In the genomic region with DNA sequence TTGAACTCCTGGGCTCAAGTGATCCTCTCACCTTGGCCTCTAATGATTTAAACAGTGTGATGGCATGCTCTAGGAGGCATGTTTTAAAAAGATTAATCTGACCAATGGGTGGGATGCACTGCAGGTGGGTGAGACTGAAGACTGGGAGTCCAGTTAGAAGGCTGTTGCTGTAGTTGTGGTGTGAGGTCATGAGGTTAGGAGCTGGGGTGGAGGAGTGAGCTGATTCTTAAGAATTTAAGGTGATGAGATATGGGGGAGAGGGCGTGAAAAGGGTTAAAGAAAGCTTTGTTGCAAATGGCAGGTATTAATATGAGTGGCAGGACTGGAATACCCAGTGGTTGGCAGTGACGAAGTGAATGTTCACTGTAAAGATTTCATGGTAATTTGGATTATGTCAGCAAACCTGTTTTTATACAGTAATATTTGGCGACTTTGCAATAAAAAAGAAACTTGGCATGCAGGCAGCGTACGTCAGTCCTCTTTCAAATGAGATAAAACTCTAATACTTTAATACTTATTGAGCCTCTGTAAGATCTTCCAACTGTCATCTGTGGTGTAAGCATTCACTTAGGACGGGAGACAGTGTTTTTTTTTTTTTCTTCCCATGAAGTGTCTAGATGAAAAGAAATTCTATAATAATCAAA, we compare ENCODE assay signal across 1 cellular context.
TF ChIP-seq lines count a peak whose summit lies in the region.

No MANE protein-coding gene starts in this region.

TF ChIP-seq in K562, 482 proteins besides CTCF, POLR2A, EP300 and RAD21 (continued from another document):
- TF ChIP-seq USF1 (CRISPR knock-in tag; IDR thresholded peaks at IDR 0.05) (no peak), BCLAF1 (IDR thresholded peaks at IDR 0.05; ENCODE audit: borderline replicate concordance in 1 of 2, control insufficient read depth in 1 of 2, low read depth in 2 of 2, low read length in 1 of 2) (no peak), RNF219 (CRISPR knock-in tag; IDR thresholded peaks at IDR 0.05) (no peak), ZNF668 (CRISPR knock-in tag; IDR thresholded peaks at IDR 0.05) (no peak), NUFIP1 (IDR thresholded peaks at IDR 0.05; ENCODE audit: partially characterized antibody) (no peak), JUND (IDR thresholded peaks at IDR 0.05; ENCODE audit: borderline replicate concordance, low read depth, low read length) (no peak), JUND (tag; IDR thresholded peaks at IDR 0.05; ENCODE audit: borderline replicate concordance, low read depth, low read length) (no peak), MBD2 (IDR thresholded peaks at IDR 0.05; ENCODE audit: borderline replicate concordance, low read depth) (no peak), CBFA2T3 (IDR thresholded peaks at IDR 0.05) (peak; percentile 56), NR1H2 (CRISPR knock-in tag; IDR thresholded peaks at IDR 0.05) (no peak), MTA3 (IDR thresholded peaks at IDR 0.05; ENCODE audit: borderline replicate concordance) (no peak), ZBTB2 (IDR thresholded peaks at IDR 0.05) (no peak), ZNF717 (CRISPR knock-in tag; IDR thresholded peaks at IDR 0.05) (no peak), MAFK (IDR thresholded peaks at IDR 0.05; ENCODE audit: low read length) (no peak), ZNF395 (CRISPR knock-in tag; IDR thresholded peaks at IDR 0.05) (no peak), HLTF (IDR thresholded peaks at IDR 0.05) (0 out of 2 replicates have a peak, but pooled peaks have one; percentile 28), C11orf30 (IDR thresholded peaks at IDR 0.05; ENCODE audit: low read depth) (peak; percentile 20; the same call in 1 of the 2 replicates), CBX8 (IDR thresholded peaks at IDR 0.05; ENCODE audit: borderline replicate concordance, extremely low read depth, low read depth, low read length, poor library complexity, severe bottlenecking) (no peak), ZNF121 (CRISPR knock-in tag; conservative IDR thresholded peaks at IDR 0.05) (no peak), TEAD4 (IDR thresholded peaks at IDR 0.05; ENCODE audit: low read length) (no peak), TEAD4 (CRISPR knock-in tag; IDR thresholded peaks at IDR 0.05; ENCODE audit: borderline replicate concordance) (no peak), TBP (optimal IDR thresholded peaks at IDR 0.05; ENCODE audit: low read depth, low read length) (peak; percentile 19), RBM39 (optimal IDR thresholded peaks at IDR 0.05; ENCODE audit: low read depth, low read length) (no peak), ZNF316 (IDR thresholded peaks at IDR 0.05) (peak; percentile 62)
- TF ChIP-seq, protein P1, sequence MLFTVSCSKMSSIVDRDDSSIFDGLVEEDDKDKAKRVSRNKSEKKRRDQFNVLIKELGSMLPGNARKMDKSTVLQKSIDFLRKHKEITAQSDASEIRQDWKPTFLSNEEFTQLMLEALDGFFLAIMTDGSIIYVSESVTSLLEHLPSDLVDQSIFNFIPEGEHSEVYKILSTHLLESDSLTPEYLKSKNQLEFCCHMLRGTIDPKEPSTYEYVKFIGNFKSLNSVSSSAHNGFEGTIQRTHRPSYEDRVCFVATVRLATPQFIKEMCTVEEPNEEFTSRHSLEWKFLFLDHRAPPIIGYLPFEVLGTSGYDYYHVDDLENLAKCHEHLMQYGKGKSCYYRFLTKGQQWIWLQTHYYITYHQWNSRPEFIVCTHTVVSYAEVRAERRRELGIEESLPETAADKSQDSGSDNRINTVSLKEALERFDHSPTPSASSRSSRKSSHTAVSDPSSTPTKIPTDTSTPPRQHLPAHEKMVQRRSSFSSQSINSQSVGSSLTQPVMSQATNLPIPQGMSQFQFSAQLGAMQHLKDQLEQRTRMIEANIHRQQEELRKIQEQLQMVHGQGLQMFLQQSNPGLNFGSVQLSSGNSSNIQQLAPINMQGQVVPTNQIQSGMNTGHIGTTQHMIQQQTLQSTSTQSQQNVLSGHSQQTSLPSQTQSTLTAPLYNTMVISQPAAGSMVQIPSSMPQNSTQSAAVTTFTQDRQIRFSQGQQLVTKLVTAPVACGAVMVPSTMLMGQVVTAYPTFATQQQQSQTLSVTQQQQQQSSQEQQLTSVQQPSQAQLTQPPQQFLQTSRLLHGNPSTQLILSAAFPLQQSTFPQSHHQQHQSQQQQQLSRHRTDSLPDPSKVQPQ (CRISPR knock-in tag; IDR thresholded peaks at IDR 0.05; ENCODE audit: borderline replicate concordance) = no peak
- TF ChIP-seq, protein P2, sequence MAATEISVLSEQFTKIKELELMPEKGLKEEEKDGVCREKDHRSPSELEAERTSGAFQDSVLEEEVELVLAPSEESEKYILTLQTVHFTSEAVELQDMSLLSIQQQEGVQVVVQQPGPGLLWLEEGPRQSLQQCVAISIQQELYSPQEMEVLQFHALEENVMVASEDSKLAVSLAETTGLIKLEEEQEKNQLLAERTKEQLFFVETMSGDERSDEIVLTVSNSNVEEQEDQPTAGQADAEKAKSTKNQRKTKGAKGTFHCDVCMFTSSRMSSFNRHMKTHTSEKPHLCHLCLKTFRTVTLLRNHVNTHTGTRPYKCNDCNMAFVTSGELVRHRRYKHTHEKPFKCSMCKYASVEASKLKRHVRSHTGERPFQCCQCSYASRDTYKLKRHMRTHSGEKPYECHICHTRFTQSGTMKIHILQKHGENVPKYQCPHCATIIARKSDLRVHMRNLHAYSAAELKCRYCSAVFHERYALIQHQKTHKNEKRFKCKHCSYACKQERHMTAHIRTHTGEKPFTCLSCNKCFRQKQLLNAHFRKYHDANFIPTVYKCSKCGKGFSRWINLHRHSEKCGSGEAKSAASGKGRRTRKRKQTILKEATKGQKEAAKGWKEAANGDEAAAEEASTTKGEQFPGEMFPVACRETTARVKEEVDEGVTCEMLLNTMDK (IDR thresholded peaks at IDR 0.05; ENCODE audit: borderline replicate concordance, insufficient read depth, low read depth, low read length, poor library complexity, severe bottlenecking) = no peak
